ENCODE assay signal across 17 cellular contexts in the genomic region with DNA sequence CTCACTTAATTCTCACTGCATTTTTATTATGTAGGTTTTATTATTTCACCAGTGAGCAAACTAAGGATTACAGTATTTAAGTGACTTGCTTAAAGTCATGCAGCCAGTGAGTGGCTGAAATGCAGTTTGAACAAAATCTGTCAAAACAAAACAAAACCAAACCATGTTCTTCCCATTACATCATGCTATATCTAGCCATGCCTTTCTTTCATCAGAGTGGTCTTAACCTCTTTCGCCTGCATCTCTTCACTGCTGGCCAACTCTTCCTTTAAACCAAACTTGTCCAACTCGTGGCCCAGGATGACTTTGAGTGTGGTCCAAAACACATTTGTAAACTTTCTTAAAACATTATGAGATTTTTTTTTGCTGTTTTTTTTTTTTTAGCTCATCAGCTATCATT.
"Had no signal": no experiment of that assay in that cellular context is flagged by ENCODE, and none has a peak within 500 bp of the region (broad histone marks: within the 10 kb centered on the region; RNA-seq: fewer than 3 reads in every experiment).

No MANE protein-coding gene starts in this region.

- H3K27ac ChIP-seq: gastrocnemius medialis, testis, uterus had no signal

- ATAC-seq: gastrocnemius medialis; left cardiac atrium; sciatic nerve; stimulated activated naive B cell treated with anti-CD40 and anti-IgM and Interleukin-4, amounts not matched to agents 10 μg/mL and 1 μg/mL and 100 μg/mL, for 72 hours had no signal

- H3K4me3 ChIP-seq: ascending aorta, gastrocnemius medialis, smooth muscle cell, testis, uterus had no signal

- DNase-seq: activated gamma-delta T cell treated with Interleukin-2 at 50 U/mL for 16 hours; activated T-cell treated with anti-CD3 and anti-CD28 coated beads, Interleukin-2, amount 50 U/mL, for 1 hour; cerebellar nuclear complex; gastrocnemius medialis; islet precursor cell; left cardiac atrium; naive B cell; stimulated activated CD4-positive, alpha-beta T cell treated with anti-CD3 and anti-CD28 coated beads, Interleukin-15, amount 100 ng/mL, for 24 hours; stimulated activated CD8-positive, alpha-beta memory T cell treated with anti-CD3 and anti-CD28 coated beads, Interleukin-4, amount 100 ng/mL, for 48 hours; stimulated activated naive B cell treated with anti-CD40 and anti-IgM and Interleukin-4, amounts not matched to agents 10 μg/mL and 1 μg/mL and 100 μg/mL, for 72 hours; T-helper 1 cell; testis; trophoblast cell; uterus had no signal
